ENCODE assay signal across 28 cellular contexts in genomic region chr17:5854871-5855554, GRCh38.
"Had no signal": no experiment of that assay in that cellular context is flagged by ENCODE, and none has a peak within 500 bp of the region (broad histone marks: within the 10 kb centered on the region; RNA-seq: fewer than 3 reads in every experiment).

No MANE protein-coding gene starts in this region.

- FAIRE-seq: K562 had no signal

- H3K27me3 ChIP-seq: ascending aorta, body of pancreas, Peyer's patch, SJCRH30 had no signal

- H3K4me3 Mint-ChIP-seq: activated CD8-positive, alpha-beta T cell treated with anti-CD3 and anti-CD28 coated beads, Interleukin-2, amount 10 ng/mL, durations not matched to agents 7 days and 5 days; activated naive CD8-positive, alpha-beta T cell treated with anti-CD3 and anti-CD28 coated beads, Interleukin-2, amount 50 U/mL, for 24 hours; activated T-cell treated with anti-CD3 and anti-CD28 coated beads, Interleukin-2, amount 50 U/mL, for 4 hours; central memory CD8-positive, alpha-beta T cell had no signal

- H3K4me1 ChIP-seq: ascending aorta, body of pancreas, Peyer's patch, SJCRH30 had no signal

- H3K4me2 ChIP-seq: SK-N-SH had no signal

- DNase-seq: activated CD4-positive, alpha-beta T cell treated with anti-CD3 and anti-CD28 coated beads for 48 hours; activated CD4-positive, alpha-beta T cell treated with anti-CD3 and anti-CD28 coated beads, Interleukin-2, amount 50 U/mL, for 4 hours; activated CD8-positive, alpha-beta T cell treated with anti-CD3 and anti-CD28 coated beads, Interleukin-2, amount 10 ng/mL, durations not matched to agents 7 days and 5 days; activated effector memory CD4-positive, alpha-beta T cell treated with anti-CD3 and anti-CD28 coated beads, Interleukin-2, amount 50 U/mL, for 16 hours; activated naive CD4-positive, alpha-beta T cell treated with Interleukin-2 at 50 U/mL for 16 hours; activated naive CD8-positive, alpha-beta T cell treated with anti-CD3 and anti-CD28 coated beads, Interleukin-2, amount 50 U/mL, for 24 hours; activated T-cell treated with anti-CD3 and anti-CD28 coated beads, Interleukin-2, amount 50 U/mL, for 4 hours; amniotic stem cell; body of pancreas; Karpas-422; MM.1S; NCI-H1105; NCI-H1694; NCI-H2029; NCI-H2107; NCI-H2171 treated with DMSO at 0.1 percent for 48 hours; NCI-H226; NCI-H69; Right ventricle myocardium superior; SK-N-SH; SW 1271 had no signal

- H3K4me1 Mint-ChIP-seq: activated naive CD8-positive, alpha-beta T cell treated with anti-CD3 and anti-CD28 coated beads, Interleukin-2, amount 50 U/mL, for 24 hours; central memory CD8-positive, alpha-beta T cell had no signal

- H3K4me3 ChIP-seq: ascending aorta, body of pancreas, K562, Peyer's patch, SJCRH30 had no signal

- H3K9me3 ChIP-seq: ascending aorta, body of pancreas, Peyer's patch, SJCRH30, SK-N-SH had no signal

- H3K27ac Mint-ChIP-seq: activated CD8-positive, alpha-beta T cell treated with anti-CD3 and anti-CD28 coated beads, Interleukin-2, amount 10 ng/mL, durations not matched to agents 7 days and 5 days; activated naive CD4-positive, alpha-beta T cell treated with anti-CD3 and anti-CD28 coated beads, Interleukin-2, amount 50 U/mL, for 72 hours; activated naive CD8-positive, alpha-beta T cell treated with anti-CD3 and anti-CD28 coated beads, Interleukin-2, amount 50 U/mL, for 24 hours had no signal

- H3K36me3 ChIP-seq: ascending aorta, Peyer's patch, SJCRH30 had no signal

- H3K9ac ChIP-seq: SK-N-SH had no signal

- H3K9me3 Mint-ChIP-seq: activated naive CD4-positive, alpha-beta T cell treated with anti-CD3 and anti-CD28 coated beads, Interleukin-2, amount 50 U/mL, for 72 hours; activated T-cell treated with anti-CD3 and anti-CD28 coated beads, Interleukin-2, amount 50 U/mL, for 4 hours; central memory CD8-positive, alpha-beta T cell had no signal

- H3K27me3 Mint-ChIP-seq: activated naive CD8-positive, alpha-beta T cell treated with anti-CD3 and anti-CD28 coated beads, Interleukin-2, amount 50 U/mL, for 24 hours had no signal

- H3K36me3 Mint-ChIP-seq: activated naive CD4-positive, alpha-beta T cell treated with anti-CD3 and anti-CD28 coated beads, Interleukin-2, amount 50 U/mL, for 72 hours had no signal

- H3K27ac ChIP-seq: ascending aorta, body of pancreas, Peyer's patch, RWPE1, SJCRH30 had no signal
